2 cellular contexts compared by ENCODE assay signal in the genomic region with DNA sequence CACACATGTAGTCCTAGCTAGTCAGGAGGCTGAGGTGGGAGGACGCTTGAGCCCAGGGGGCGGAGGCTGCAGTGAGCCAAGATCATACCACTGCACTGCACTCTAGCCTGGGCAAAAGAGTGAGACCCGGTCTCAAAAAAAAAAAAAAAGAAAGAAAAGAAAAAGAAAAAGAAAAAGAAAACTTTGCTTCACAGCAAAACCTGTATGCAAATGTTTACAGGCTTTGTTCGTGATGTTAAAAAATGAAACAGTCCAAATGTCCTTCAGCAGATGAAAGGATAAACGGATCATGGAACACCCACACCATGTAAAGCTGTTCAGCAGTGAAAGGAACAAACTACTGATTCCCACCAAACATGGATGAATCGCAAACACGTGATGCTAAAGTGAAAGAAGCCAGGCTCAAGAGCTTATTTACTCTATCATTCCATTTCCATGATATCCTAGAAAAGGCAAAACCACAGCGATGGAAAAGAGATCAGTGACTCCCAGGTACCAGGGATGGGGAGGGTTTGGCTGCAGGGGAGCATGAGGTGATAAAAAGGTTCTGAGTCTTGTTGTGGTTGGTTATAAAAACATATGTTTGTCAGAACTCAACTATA.
TF ChIP-seq lines count a peak whose summit lies in the region.

No MANE protein-coding gene starts in this region.

TF ChIP-seq in HEK293, 187 proteins besides CTCF, POLR2A, EP300 and RAD21 (continues in another document):
- TF ChIP-seq, protein P1, sequence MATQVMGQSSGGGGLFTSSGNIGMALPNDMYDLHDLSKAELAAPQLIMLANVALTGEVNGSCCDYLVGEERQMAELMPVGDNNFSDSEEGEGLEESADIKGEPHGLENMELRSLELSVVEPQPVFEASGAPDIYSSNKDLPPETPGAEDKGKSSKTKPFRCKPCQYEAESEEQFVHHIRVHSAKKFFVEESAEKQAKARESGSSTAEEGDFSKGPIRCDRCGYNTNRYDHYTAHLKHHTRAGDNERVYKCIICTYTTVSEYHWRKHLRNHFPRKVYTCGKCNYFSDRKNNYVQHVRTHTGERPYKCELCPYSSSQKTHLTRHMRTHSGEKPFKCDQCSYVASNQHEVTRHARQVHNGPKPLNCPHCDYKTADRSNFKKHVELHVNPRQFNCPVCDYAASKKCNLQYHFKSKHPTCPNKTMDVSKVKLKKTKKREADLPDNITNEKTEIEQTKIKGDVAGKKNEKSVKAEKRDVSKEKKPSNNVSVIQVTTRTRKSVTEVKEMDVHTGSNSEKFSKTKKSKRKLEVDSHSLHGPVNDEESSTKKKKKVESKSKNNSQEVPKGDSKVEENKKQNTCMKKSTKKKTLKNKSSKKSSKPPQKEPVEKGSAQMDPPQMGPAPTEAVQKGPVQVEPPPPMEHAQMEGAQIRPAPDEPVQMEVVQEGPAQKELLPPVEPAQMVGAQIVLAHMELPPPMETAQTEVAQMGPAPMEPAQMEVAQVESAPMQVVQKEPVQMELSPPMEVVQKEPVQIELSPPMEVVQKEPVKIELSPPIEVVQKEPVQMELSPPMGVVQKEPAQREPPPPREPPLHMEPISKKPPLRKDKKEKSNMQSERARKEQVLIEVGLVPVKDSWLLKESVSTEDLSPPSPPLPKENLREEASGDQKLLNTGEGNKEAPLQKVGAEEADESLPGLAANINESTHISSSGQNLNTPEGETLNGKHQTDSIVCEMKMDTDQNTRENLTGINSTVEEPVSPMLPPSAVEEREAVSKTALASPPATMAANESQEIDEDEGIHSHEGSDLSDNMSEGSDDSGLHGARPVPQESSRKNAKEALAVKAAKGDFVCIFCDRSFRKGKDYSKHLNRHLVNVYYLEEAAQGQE (tag by site-specific recombination; IDR thresholded peaks at IDR 0.05), result no peak
- TF ChIP-seq ZNF362 (tag by site-specific recombination; IDR thresholded peaks at IDR 0.05) (peak; percentile 56; the same call in 1 of the 2 replicates), ZNF324 (tag by site-specific recombination; IDR thresholded peaks at IDR 0.05) (no peak), ZNF629 (tag by site-specific recombination; IDR thresholded peaks at IDR 0.05) (no peak), ZBTB48 (tag by site-specific recombination; IDR thresholded peaks at IDR 0.05) (no peak), ZNF544 (tag by site-specific recombination; IDR thresholded peaks at IDR 0.05) (no peak), ZNF184 (tag by site-specific recombination; IDR thresholded peaks at IDR 0.05) (no peak), ZNF529 (tag by site-specific recombination; IDR thresholded peaks at IDR 0.05; ENCODE audit: insufficient replicate concordance) (no peak), KLF16 (tag by site-specific recombination; IDR thresholded peaks at IDR 0.05) (no peak), ZNF530 (tag by site-specific recombination; IDR thresholded peaks at IDR 0.05; ENCODE audit: low read depth) (no peak), ZNF366 (tag by site-specific recombination; conservative IDR thresholded peaks at IDR 0.05) (no peak), ZNF138 (tag by site-specific recombination; IDR thresholded peaks at IDR 0.05; ENCODE audit: borderline replicate concordance) (no peak), ZNF133 (tag by site-specific recombination; IDR thresholded peaks at IDR 0.05) (no peak)
- TF ChIP-seq, protein P2, sequence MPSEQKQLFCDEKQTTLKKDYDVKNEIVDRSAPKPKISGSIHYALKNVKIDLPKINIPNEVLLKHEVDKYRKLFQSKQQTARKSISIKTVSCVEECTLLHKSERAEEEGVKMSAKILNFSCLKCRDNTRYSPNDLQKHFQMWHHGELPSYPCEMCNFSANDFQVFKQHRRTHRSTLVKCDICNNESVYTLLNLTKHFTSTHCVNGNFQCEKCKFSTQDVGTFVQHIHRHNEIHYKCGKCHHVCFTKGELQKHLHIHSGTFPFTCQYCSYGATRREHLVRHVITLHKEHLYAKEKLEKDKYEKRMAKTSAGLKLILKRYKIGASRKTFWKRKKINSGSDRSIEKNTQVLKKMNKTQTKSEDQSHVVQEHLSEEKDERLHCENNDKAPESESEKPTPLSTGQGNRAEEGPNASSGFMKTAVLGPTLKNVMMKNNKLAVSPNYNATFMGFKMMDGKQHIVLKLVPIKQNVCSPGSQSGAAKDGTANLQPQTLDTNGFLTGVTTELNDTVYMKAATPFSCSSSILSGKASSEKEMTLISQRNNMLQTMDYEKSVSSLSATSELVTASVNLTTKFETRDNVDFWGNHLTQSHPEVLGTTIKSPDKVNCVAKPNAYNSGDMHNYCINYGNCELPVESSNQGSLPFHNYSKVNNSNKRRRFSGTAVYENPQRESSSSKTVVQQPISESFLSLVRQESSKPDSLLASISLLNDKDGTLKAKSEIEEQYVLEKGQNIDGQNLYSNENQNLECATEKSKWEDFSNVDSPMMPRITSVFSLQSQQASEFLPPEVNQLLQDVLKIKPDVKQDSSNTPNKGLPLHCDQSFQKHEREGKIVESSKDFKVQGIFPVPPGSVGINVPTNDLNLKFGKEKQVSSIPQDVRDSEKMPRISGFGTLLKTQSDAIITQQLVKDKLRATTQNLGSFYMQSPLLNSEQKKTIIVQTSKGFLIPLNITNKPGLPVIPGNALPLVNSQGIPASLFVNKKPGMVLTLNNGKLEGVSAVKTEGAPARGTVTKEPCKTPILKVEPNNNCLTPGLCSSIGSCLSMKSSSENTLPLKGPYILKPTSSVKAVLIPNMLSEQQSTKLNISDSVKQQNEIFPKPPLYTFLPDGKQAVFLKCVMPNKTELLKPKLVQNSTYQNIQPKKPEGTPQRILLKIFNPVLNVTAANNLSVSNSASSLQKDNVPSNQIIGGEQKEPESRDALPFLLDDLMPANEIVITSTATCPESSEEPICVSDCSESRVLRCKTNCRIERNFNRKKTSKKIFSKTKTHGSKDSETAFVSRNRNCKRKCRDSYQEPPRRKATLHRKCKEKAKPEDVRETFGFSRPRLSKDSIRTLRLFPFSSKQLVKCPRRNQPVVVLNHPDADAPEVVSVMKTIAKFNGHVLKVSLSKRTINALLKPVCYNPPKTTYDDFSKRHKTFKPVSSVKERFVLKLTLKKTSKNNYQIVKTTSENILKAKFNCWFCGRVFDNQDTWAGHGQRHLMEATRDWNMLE (tag by site-specific recombination; conservative IDR thresholded peaks at IDR 0.05; ENCODE audit: low read depth), result no peak
- TF ChIP-seq, protein P3, sequence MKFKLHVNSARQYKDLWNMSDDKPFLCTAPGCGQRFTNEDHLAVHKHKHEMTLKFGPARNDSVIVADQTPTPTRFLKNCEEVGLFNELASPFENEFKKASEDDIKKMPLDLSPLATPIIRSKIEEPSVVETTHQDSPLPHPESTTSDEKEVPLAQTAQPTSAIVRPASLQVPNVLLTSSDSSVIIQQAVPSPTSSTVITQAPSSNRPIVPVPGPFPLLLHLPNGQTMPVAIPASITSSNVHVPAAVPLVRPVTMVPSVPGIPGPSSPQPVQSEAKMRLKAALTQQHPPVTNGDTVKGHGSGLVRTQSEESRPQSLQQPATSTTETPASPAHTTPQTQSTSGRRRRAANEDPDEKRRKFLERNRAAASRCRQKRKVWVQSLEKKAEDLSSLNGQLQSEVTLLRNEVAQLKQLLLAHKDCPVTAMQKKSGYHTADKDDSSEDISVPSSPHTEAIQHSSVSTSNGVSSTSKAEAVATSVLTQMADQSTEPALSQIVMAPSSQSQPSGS (tag by site-specific recombination; IDR thresholded peaks at IDR 0.05; ENCODE audit: low read depth), result no peak

TF ChIP-seq in K562, 482 proteins besides CTCF, POLR2A, EP300 and RAD21:
- TF ChIP-seq, protein P4, sequence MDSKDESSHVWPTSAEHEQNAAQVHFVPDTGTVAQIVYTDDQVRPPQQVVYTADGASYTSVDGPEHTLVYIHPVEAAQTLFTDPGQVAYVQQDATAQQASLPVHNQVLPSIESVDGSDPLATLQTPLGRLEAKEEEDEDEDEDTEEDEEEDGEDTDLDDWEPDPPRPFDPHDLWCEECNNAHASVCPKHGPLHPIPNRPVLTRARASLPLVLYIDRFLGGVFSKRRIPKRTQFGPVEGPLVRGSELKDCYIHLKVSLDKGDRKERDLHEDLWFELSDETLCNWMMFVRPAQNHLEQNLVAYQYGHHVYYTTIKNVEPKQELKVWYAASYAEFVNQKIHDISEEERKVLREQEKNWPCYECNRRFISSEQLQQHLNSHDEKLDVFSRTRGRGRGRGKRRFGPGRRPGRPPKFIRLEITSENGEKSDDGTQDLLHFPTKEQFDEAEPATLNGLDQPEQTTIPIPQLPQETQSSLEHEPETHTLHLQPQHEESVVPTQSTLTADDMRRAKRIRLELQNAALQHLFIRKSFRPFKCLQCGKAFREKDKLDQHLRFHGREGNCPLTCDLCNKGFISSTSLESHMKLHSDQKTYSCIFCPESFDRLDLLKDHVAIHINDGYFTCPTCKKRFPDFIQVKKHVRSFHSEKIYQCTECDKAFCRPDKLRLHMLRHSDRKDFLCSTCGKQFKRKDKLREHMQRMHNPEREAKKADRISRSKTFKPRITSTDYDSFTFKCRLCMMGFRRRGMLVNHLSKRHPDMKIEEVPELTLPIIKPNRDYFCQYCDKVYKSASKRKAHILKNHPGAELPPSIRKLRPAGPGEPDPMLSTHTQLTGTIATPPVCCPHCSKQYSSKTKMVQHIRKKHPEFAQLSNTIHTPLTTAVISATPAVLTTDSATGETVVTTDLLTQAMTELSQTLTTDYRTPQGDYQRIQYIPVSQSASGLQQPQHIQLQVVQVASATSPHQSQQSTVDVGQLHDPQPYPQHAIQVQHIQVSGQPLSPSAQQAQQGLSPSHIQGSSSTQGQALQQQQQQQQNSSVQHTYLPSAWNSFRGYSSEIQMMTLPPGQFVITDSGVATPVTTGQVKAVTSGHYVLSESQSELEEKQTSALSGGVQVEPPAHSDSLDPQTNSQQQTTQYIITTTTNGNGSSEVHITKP (IDR thresholded peaks at IDR 0.05; ENCODE audit: partially characterized antibody), result peak; percentile 80
- TF ChIP-seq JUN (IDR thresholded peaks at IDR 0.05; ENCODE audit: borderline replicate concordance, low read depth, low read length) (no peak), JUN (CRISPR knock-in tag; IDR thresholded peaks at IDR 0.05; ENCODE audit: borderline replicate concordance) (no peak)
